ENCODE assay signal across 1 cellular context in genomic region chr17:47678196-47678595, GRCh38.
TF ChIP-seq lines count a peak whose summit lies in the region.

No MANE protein-coding gene starts in this region.

TF ChIP-seq in GM23338, 12 proteins besides CTCF, POLR2A, EP300 and RAD21 (continued from another document):
- TF ChIP-seq ZNF462 (CRISPR knock-in tag; IDR thresholded peaks at IDR 0.05) (no peak), ZNF114 (CRISPR knock-in tag; IDR thresholded peaks at IDR 0.05) (no peak), EZH2phosphoT487 (IDR thresholded peaks at IDR 0.05; ENCODE audit: unreplicated experiment) (no peak)
TF ChIP-seq in GM23338: peak in this region for 0.
